In genomic region chr9:127837346-127837745, GRCh38 we compare ENCODE assay signal across 12 cellular contexts. TPM values are rescaled to one million over a fixed set of nuclear protein-coding genes. Genes with fewer than 3 reads are reported as not detected.
DNase-seq lines count a peak whose midpoint lies in the region; ATAC-seq, FAIRE-seq and TF ChIP-seq lines count a peak whose summit lies in the region.
"Had no signal": no experiment of that assay in that cellular context is flagged by ENCODE, and none has a peak within 500 bp of the region (broad histone marks: within the 10 kb centered on the region; RNA-seq: fewer than 3 reads in every experiment).

No MANE protein-coding gene starts in this region.

- CTCF ChIA-PET in IMR-90 (lab: Yijun Ruan, JAX) (no interaction called here), K562 (lab: Yijun Ruan, JAX; ENCODE audit: low intra/inter-chr PET ratio) (no interaction called here), PC-3 (lab: Charles Lee) (no interaction called here)

- H3K4ac ChIP-seq in IMR-90 (ENCODE audit: low read depth, low read length): peak overlapping the region; percentile 89

- H3K4me3 ChIP-seq in IMR-90 (ENCODE audit: insufficient read depth, low read depth, low read length) (no peak overlapping the region), K562 (no peak overlapping the region), skeletal muscle tissue (ENCODE audit: low read length in 3 of 3) (no peak overlapping the region), PC-3 (ENCODE audit: low read length) (no peak overlapping the region)

- FAIRE-seq in K562 (lab: Jason Lieb, UNC): no peak

- peak overlapping the region; percentile 28 for H2AFZ ChIP-seq in IMR-90 (replicated peaks; ENCODE audit: low read length, poor library complexity)
- H2AFZ ChIP-seq in K562 (ENCODE audit: low read depth, low read length): no peak overlapping the region
- no peak overlapping the region for H2AFZ ChIP-seq in PC-3 (ENCODE audit: low read length)

- TF ChIP-seq RAD21 in IMR-90 (IDR thresholded peaks at IDR 0.05; ENCODE audit: low read length): no peak
- no peak for TF ChIP-seq RAD21 in K562 (CRISPR knock-in tag; conservative IDR thresholded peaks at IDR 0.05 in 1 of 2, IDR thresholded peaks at IDR 0.05 in 1 of 2)

- no peak for TF ChIP-seq EP300 in K562 (IDR thresholded peaks at IDR 0.05; ENCODE audit: low read length)

- peak overlapping the region; percentile 53 for H3K14ac ChIP-seq in IMR-90 (replicated peaks; ENCODE audit: low read depth, low read length)

- H3K9ac ChIP-seq in IMR-90 (ENCODE audit: low read depth, low read length) (no peak overlapping the region), K562 (ENCODE audit: insufficient read depth in 1 of 2, low read depth in 2 of 2, low read length in 2 of 2) (peak overlapping the region in 1 of 2 experiments; percentile 24; a peak in 1 of 4 replicates), skeletal muscle tissue (ENCODE audit: low read depth in 1 of 3, low read length in 3 of 3) (peak overlapping the region in 1 of 3 donors; percentile 8), PC-3 (ENCODE audit: low read length) (no peak overlapping the region)

- H3K36me3 ChIP-seq in IMR-90 (ENCODE audit: control insufficient read depth, insufficient read depth, low read length) (peaks cover 13% of the 10 kb centered on the region), K562 (ENCODE audit: control insufficient read depth, insufficient read depth, low read length) (no peaks in the 10 kb centered on the region), skeletal muscle tissue (ENCODE audit: control insufficient read depth in 3 of 3, insufficient read depth in 3 of 3, low read length in 3 of 3) (peaks cover 0 to 13% (median 12%) of the 10 kb centered on the region in 3 donors), PC-3 (ENCODE audit: low read depth, low read length) (no peaks in the 10 kb centered on the region)

- H3K9me1 ChIP-seq in IMR-90 (ENCODE audit: insufficient read depth, low read length): peaks cover 33% of the 10 kb centered on the region
- no peaks in the 10 kb centered on the region for H3K9me1 ChIP-seq in K562 (ENCODE audit: control insufficient read depth, insufficient read depth, low read length)

- peaks cover 27 to 70% of the 10 kb centered on the region in 2 experiments for H3K79me1 ChIP-seq in IMR-90 (ENCODE audit: low read depth in 1 of 2, low read length in 2 of 2)

- H3K18ac ChIP-seq in IMR-90 (ENCODE audit: low read depth, low read length): peak overlapping the region; percentile 56

- in situ Hi-C loops in IMR-90 (cut with MboI; ENCODE audit: low sequenced_read_pairs): no loop called here
- in situ Hi-C loops in K562 (cut with MboI): no loop called here

- peak overlapping the region in 1 of 2 experiments; percentile 74; a peak in 2 of 4 replicates for H4K8ac ChIP-seq in IMR-90 (ENCODE audit: low read depth in 2 of 2, low read length in 2 of 2)

- peak overlapping the region; percentile 94 for H2AK5ac ChIP-seq in IMR-90 (ENCODE audit: low read depth, low read length)

- H3K23ac ChIP-seq in IMR-90 (ENCODE audit: low read depth, low read length): peak overlapping the region; percentile 84

- peak overlapping the region; percentile 49; the same call in 1 of the 2 replicates for H4K5ac ChIP-seq in IMR-90 (ENCODE audit: low read depth, low read length)

- no peaks in the 10 kb centered on the region for H3K9me2 ChIP-seq in PC-3 (replicated peaks; ENCODE audit: low read length)

- H3K79me2 ChIP-seq in K562 (ENCODE audit: control insufficient read depth, insufficient read depth, low read length): no peaks in the 10 kb centered on the region
- no peaks in the 10 kb centered on the region for H3K79me2 ChIP-seq in PC-3 (ENCODE audit: low read length)

- POLR2A ChIA-PET in IMR-90 (lab: Charles Lee; ENCODE audit: unreplicated experiment): no interaction called here
- POLR2A ChIA-PET in K562 (lab: Yijun Ruan, JAX): interaction anchor here (1.1 to 1.4 kb wide), 2 partner anchors 13 to 20 kb away, joined by 3 to 4 read pairs; no protein-coding TSS in a partner anchor
- POLR2A ChIA-PET in PC-3 (lab: Charles Lee; ENCODE audit: unreplicated experiment): no interaction called here

- DNase-seq in IMR-90 (no peak), K562 (ENCODE audit: extremely low read depth in 1 of 4, low spot score in 3 of 4) (no peak), left ventricle myocardium superior (peak; percentile 67), PC-3 (no peak), D341Med (ENCODE audit: low spot score) (no peak)
- no peak for DNase-seq in activated naive CD4-positive, alpha-beta T cell treated with anti-CD3 and anti-CD28 coated beads, Interleukin-2, amount 50 U/mL, for 16 hours
- DNase-seq: activated CD4-positive, alpha-beta T cell treated with anti-CD3 and anti-CD28 coated beads for 36 hours; NCI-H82; retina had no signal

- 56 to 100% methylated on average over 1 to 3 of the region's 4 CpGs for WGBS in IMR-90 (ENCODE audit: extremely low coverage in 2 of 2, insufficient read length in 1 of 2), 2 experiments
- 26% methylated on average over 4 of the region's 4 CpGs for WGBS in K562 (ENCODE audit: insufficient coverage, low coverage, missing lambda C conversion rate)

- no peaks in the 10 kb centered on the region for H3F3A ChIP-seq in PC-3 (ENCODE audit: low read length, unreplicated experiment)

- H3K4me1 ChIP-seq in IMR-90 (ENCODE audit: control insufficient read depth, insufficient read depth, low read length): peaks cover 36% of the 10 kb centered on the region
- peaks cover 0 to 24% of the 10 kb centered on the region in 2 experiments; a peak in 4 of 5 replicates for H3K4me1 ChIP-seq in K562 (replicated peaks in 1 of 2; ENCODE audit: control insufficient read depth in 2 of 2, insufficient read depth in 2 of 2, low read length in 2 of 2)
- H3K4me1 ChIP-seq in skeletal muscle tissue (ENCODE audit: control insufficient read depth in 3 of 3, insufficient read depth in 3 of 3, low read length in 3 of 3): peaks cover 52 to 67% (median 63%) of the 10 kb centered on the region in 3 donors
- H3K4me1 ChIP-seq in PC-3 (ENCODE audit: insufficient read depth, low read length): peaks cover 16% of the 10 kb centered on the region

- H2BK20ac ChIP-seq in IMR-90 (ENCODE audit: low read depth, low read length): peak overlapping the region; percentile 69; the same call in 1 of the 2 replicates

- H2BK15ac ChIP-seq in IMR-90 (ENCODE audit: low read depth, low read length): peak overlapping the region; percentile 77; the same call in 1 of the 3 replicates

- H2BK120ac ChIP-seq in IMR-90 (ENCODE audit: low read depth, low read length): peak overlapping the region; percentile 96

- no peak overlapping the region; the same call in 1 of the 2 replicates for H3K56ac ChIP-seq in IMR-90 (ENCODE audit: extremely low read depth, insufficient read depth, low read length)

- TF ChIP-seq POLR2A in IMR-90 (IDR thresholded peaks at IDR 0.05; ENCODE audit: low read depth, low read length) (no peak), K562 (conservative IDR thresholded peaks at IDR 0.05) (no peak)

- H2AK9ac ChIP-seq in IMR-90 (replicated peaks; ENCODE audit: low read depth, low read length, poor library complexity): peak overlapping the region; percentile 68

- H4K20me1 ChIP-seq in IMR-90 (ENCODE audit: insufficient read depth, low read length) (no peaks in the 10 kb centered on the region; the same call in 1 of the 2 replicates), K562 (replicated peaks; ENCODE audit: control insufficient read depth, insufficient read depth, low read length) (no peaks in the 10 kb centered on the region), PC-3 (ENCODE audit: low read length) (no peaks in the 10 kb centered on the region)

- no TSS peak for BruUV-seq in IMR-90 (replicated peaks; lab: Mats Ljungman, UMichigan)
- no TSS peak for BruUV-seq in K562 (replicated peaks; lab: Mats Ljungman, UMichigan)
- no TSS peak for BruUV-seq in PC-3 (replicated peaks; lab: Mats Ljungman, UMichigan)

- intact Hi-C loops in IMR-90 (cut with micrococcal nuclease) (loop anchor here (5.0 kb wide), 1 partner anchor 80 kb away; the partner anchor contains the start of gene ST6GALNAC4), K562 (cut with micrococcal nuclease) (no loop called here), left ventricle myocardium superior (cut with micrococcal nuclease) (no loop called here), PC-3 (cut with micrococcal nuclease) (no loop called here)

- H3K27ac ChIP-seq in IMR-90 (ENCODE audit: insufficient read depth, low read length) (peak overlapping the region; percentile 78), K562 (ENCODE audit: extremely low read depth, low read depth, low read length) (no peak overlapping the region), skeletal muscle tissue (ENCODE audit: low read depth, low read length) (peak overlapping the region; percentile 89), PC-3 (ENCODE audit: low read length) (no peak overlapping the region)
- H3K27ac ChIP-seq: C4-2B had no signal

- no peak for TF ChIP-seq CTCF in IMR-90 (conservative IDR thresholded peaks at IDR 0.05; ENCODE audit: low read depth, low read length)
- no peak for TF ChIP-seq CTCF in K562 (IDR thresholded peaks at IDR 0.05 in 2 of 3, conservative IDR thresholded peaks at IDR 0.05 in 1 of 3; ENCODE audit: insufficient read depth in 2 of 3, low read depth in 1 of 3, low read length in 3 of 3)
- no peak for TF ChIP-seq CTCF in PC-3 (conservative IDR thresholded peaks at IDR 0.05; ENCODE audit: low read depth, low read length)

- no peak for ATAC-seq in IMR-90 (ENCODE audit: low read depth)
- ATAC-seq in K562: no peak
- ATAC-seq in left ventricle myocardium superior: no peak
- no peak for ATAC-seq in PC-3
- no peak for ATAC-seq in HG02973 (IDR thresholded peaks at IDR 0.05; ENCODE audit: unreplicated experiment)
- ATAC-seq: activated CD4-positive, alpha-beta T cell treated with anti-CD3 and anti-CD28 coated beads for 36 hours had no signal

- H4K91ac ChIP-seq in IMR-90 (ENCODE audit: insufficient read depth, low read depth, low read length): peak overlapping the region; percentile 82

- H3K27me3 ChIP-seq in IMR-90 (ENCODE audit: control insufficient read depth, insufficient read depth, low read length) (no peaks in the 10 kb centered on the region), K562 (ENCODE audit: control insufficient read depth in 2 of 2, insufficient read depth in 2 of 2, low read length in 2 of 2) (no peaks in the 10 kb centered on the region), skeletal muscle tissue (ENCODE audit: control insufficient read depth in 3 of 3, insufficient read depth in 3 of 3, low read length in 3 of 3) (no peaks in the 10 kb centered on the region), PC-3 (ENCODE audit: low read length) (no peaks in the 10 kb centered on the region)

- peak overlapping the region; percentile 93 for H2BK5ac ChIP-seq in IMR-90 (ENCODE audit: low read depth, low read length, poor library complexity, severe bottlenecking)

- H3K9me3 ChIP-seq in IMR-90 (ENCODE audit: control insufficient read depth, insufficient read depth, low read length) (no peaks in the 10 kb centered on the region), K562 (replicated peaks; ENCODE audit: control insufficient read depth, insufficient read depth, low read depth, low read length) (no peaks in the 10 kb centered on the region), skeletal muscle tissue (ENCODE audit: control insufficient read depth in 3 of 3, low read length in 3 of 3) (no peaks in the 10 kb centered on the region), PC-3 (ENCODE audit: low read length) (no peaks in the 10 kb centered on the region)

- dilution Hi-C loops in IMR-90 (cut with HindIII; ENCODE audit: low sequenced_read_pairs, unreplicated experiment): no loop called here

- H3K4me2 ChIP-seq in IMR-90 (ENCODE audit: low read depth, low read length) (no peak overlapping the region), K562 (ENCODE audit: insufficient read depth, low read length) (no peak overlapping the region), PC-3 (ENCODE audit: low read length) (no peak overlapping the region)

RNA-seq across cellular contexts. Expression of gene ENG, which starts 17.1 kb away (rescaled TPM):
- 3.6 and 4.2 TPM in 2 replicates for total RNA-seq in IMR-90 (2012; rRNA removed)
- polyA plus RNA-seq in IMR-90 (2012; rRNA removed): 73.9 and 83.3 TPM in 2 replicates
- 39.1 and 101 TPM in 2 replicates for polyA plus RNA-seq in IMR-90 (2012; cell fraction: cytosol; rRNA removed)
- polyA plus RNA-seq in IMR-90 (2012; cell fraction: nucleus; rRNA removed; ENCODE audit: low replicate concordance): 36.4 and 102 TPM in 2 replicates
- 0.51 and 0.69 TPM in 2 replicates for total RNA-seq in K562 (2011; cell fraction: chromatin; rRNA removed; ENCODE audit: low replicate concordance)
- 0.50 and 1.1 TPM in 2 replicates for total RNA-seq in K562 (2011; cell fraction: nucleolus; rRNA removed)
- not detected in 2 replicates for total RNA-seq in K562 (2011; cell fraction: nucleoplasm; rRNA removed)
- total RNA-seq in K562 (2014; rRNA removed): 0.16 and 0.23 TPM in 2 replicates
- total RNA-seq in K562 (2014; rRNA removed; fragmentation: Illumina TruSeq; extraction: Trizol): 0.07 TPM in 1 of 2 replicates, not detected in the other
- total RNA-seq in K562 (2015; rRNA removed; fragmentation: Illumina TruSeq; extraction: Trizol): 0.04 TPM in 1 of 2 replicates, not detected in the other
- total RNA-seq in K562 (2021): 0.40 and 0.51 TPM in 2 replicates
- polyA plus RNA-seq in K562 (2011; rRNA removed): 0.14 and 0.27 TPM in 2 replicates
- 0.19 TPM in 2 replicates for polyA plus RNA-seq in K562 (2011; cell fraction: cytosol; rRNA removed)
- 0.21 and 0.33 TPM in 2 replicates for polyA plus RNA-seq in K562 (2011; cell fraction: nucleus; rRNA removed)
- 0.73 and 1.6 TPM in 2 replicates for polyA plus RNA-seq in K562 (2012)
- polyA plus RNA-seq in K562 (2014; fragmentation: Illumina TruSeq; extraction: Trizol): 0.24 and 0.28 TPM in 2 replicates
- under 1 TPM in 1 of 2 experiments, not detected in 1; 0.13 TPM for polyA plus RNA-seq in K562 (2014; fragmentation: Nextera tagmentation; extraction: Ambion mirVana)
- 0.13 TPM in 1 of 2 replicates, not detected in the other for polyA plus RNA-seq in K562 (2014; rRNA removed)
- 0.06 TPM in 1 of 2 replicates, not detected in the other for polyA minus RNA-seq in K562 (2011; rRNA and poly(A)+ RNA removed)
- 0.64 TPM in 1 of 2 replicates, not detected in the other for polyA minus RNA-seq in K562 (2011; cell fraction: cytosol; rRNA and poly(A)+ RNA removed)
- not detected in 2 replicates for polyA minus RNA-seq in K562 (2011; cell fraction: nucleus; rRNA and poly(A)+ RNA removed)
- total RNA-seq in left ventricle myocardium superior: 134 TPM
- 9.4 TPM for total RNA-seq in skeletal muscle tissue
- total RNA-seq in PC-3 (2014; rRNA removed): 1.1 and 1.2 TPM in 2 replicates

RNA-seq across cellular contexts. Expression of gene FPGS, which starts 34.7 kb away (rescaled TPM):
- 43.9 and 45.5 TPM in 2 replicates for total RNA-seq in IMR-90 (2012; rRNA removed)
- polyA plus RNA-seq in IMR-90 (2012; rRNA removed): 71.5 and 75.7 TPM in 2 replicates
- polyA plus RNA-seq in IMR-90 (2012; cell fraction: cytosol; rRNA removed): 39.9 and 56.3 TPM in 2 replicates
- polyA plus RNA-seq in IMR-90 (2012; cell fraction: nucleus; rRNA removed; ENCODE audit: low replicate concordance): 94.7 and 201 TPM in 2 replicates
- total RNA-seq in K562 (2011; cell fraction: chromatin; rRNA removed; ENCODE audit: low replicate concordance): 82.8 and 192 TPM in 2 replicates
- 117 and 131 TPM in 2 replicates for total RNA-seq in K562 (2011; cell fraction: nucleolus; rRNA removed)
- total RNA-seq in K562 (2011; cell fraction: nucleoplasm; rRNA removed): 76.6 and 93.6 TPM in 2 replicates
- 77.1 and 91.1 TPM in 2 replicates for total RNA-seq in K562 (2014; rRNA removed)
- total RNA-seq in K562 (2014; rRNA removed; fragmentation: Illumina TruSeq; extraction: Trizol): 19.7 and 32.6 TPM in 2 replicates
- 52.9 and 54.0 TPM in 2 replicates for total RNA-seq in K562 (2015; rRNA removed; fragmentation: Illumina TruSeq; extraction: Trizol)
- 85.1 and 90.2 TPM in 2 replicates for total RNA-seq in K562 (2021)
- polyA plus RNA-seq in K562 (2011; rRNA removed): 59.2 and 65.5 TPM in 2 replicates
- polyA plus RNA-seq in K562 (2011; cell fraction: cytosol; rRNA removed): 77.6 and 147 TPM in 2 replicates
- polyA plus RNA-seq in K562 (2011; cell fraction: nucleus; rRNA removed): 83.8 and 119 TPM in 2 replicates
- polyA plus RNA-seq in K562 (2012): 59.3 and 62.8 TPM in 2 replicates
- 86.4 and 87.8 TPM in 2 replicates for polyA plus RNA-seq in K562 (2014; fragmentation: Illumina TruSeq; extraction: Trizol)
- polyA plus RNA-seq in K562 (2014; fragmentation: Nextera tagmentation; extraction: Ambion mirVana): 1 to 10 TPM in 1 of 2 experiments, under 1 TPM in 1; 0.84 to 2.0 TPM
- polyA plus RNA-seq in K562 (2014; rRNA removed): 61.4 and 63.1 TPM in 2 replicates
- 31.3 and 52.3 TPM in 2 replicates for polyA minus RNA-seq in K562 (2011; rRNA and poly(A)+ RNA removed)
- polyA minus RNA-seq in K562 (2011; cell fraction: cytosol; rRNA and poly(A)+ RNA removed): 47.3 and 50.9 TPM in 2 replicates
- polyA minus RNA-seq in K562 (2011; cell fraction: nucleus; rRNA and poly(A)+ RNA removed): 28.5 and 31.4 TPM in 2 replicates
- 31.9 TPM for total RNA-seq in left ventricle myocardium superior
- total RNA-seq in skeletal muscle tissue: 41.2 TPM
- total RNA-seq in PC-3 (2014; rRNA removed): 78.5 and 133 TPM in 2 replicates

RNA-seq across cellular contexts. Expression of gene AK1, which starts 40.1 kb away (rescaled TPM):
- 44.8 and 51.4 TPM in 2 replicates for total RNA-seq in IMR-90 (2012; rRNA removed)
- 119 and 126 TPM in 2 replicates for polyA plus RNA-seq in IMR-90 (2012; rRNA removed)
- polyA plus RNA-seq in IMR-90 (2012; cell fraction: cytosol; rRNA removed): 146 and 387 TPM in 2 replicates
- polyA plus RNA-seq in IMR-90 (2012; cell fraction: nucleus; rRNA removed; ENCODE audit: low replicate concordance): 158 and 207 TPM in 2 replicates
- 1.9 and 7.3 TPM in 2 replicates for total RNA-seq in K562 (2011; cell fraction: chromatin; rRNA removed; ENCODE audit: low replicate concordance)
- 7.1 and 11.2 TPM in 2 replicates for total RNA-seq in K562 (2011; cell fraction: nucleolus; rRNA removed)
- 3.7 and 5.5 TPM in 2 replicates for total RNA-seq in K562 (2011; cell fraction: nucleoplasm; rRNA removed)
- total RNA-seq in K562 (2014; rRNA removed): 33.2 and 56.5 TPM in 2 replicates
- total RNA-seq in K562 (2014; rRNA removed; fragmentation: Illumina TruSeq; extraction: Trizol): 15.1 and 22.6 TPM in 2 replicates
- 38.7 and 39.0 TPM in 2 replicates for total RNA-seq in K562 (2015; rRNA removed; fragmentation: Illumina TruSeq; extraction: Trizol)
- total RNA-seq in K562 (2021): 67.6 and 71.8 TPM in 2 replicates
- 37.2 and 44.6 TPM in 2 replicates for polyA plus RNA-seq in K562 (2011; rRNA removed)
- 48.4 and 109 TPM in 2 replicates for polyA plus RNA-seq in K562 (2011; cell fraction: cytosol; rRNA removed)
- 29.2 and 57.2 TPM in 2 replicates for polyA plus RNA-seq in K562 (2011; cell fraction: nucleus; rRNA removed)
- polyA plus RNA-seq in K562 (2012): 69.4 and 83.0 TPM in 2 replicates
- 68.8 and 76.7 TPM in 2 replicates for polyA plus RNA-seq in K562 (2014; fragmentation: Illumina TruSeq; extraction: Trizol)
- polyA plus RNA-seq in K562 (2014; fragmentation: Nextera tagmentation; extraction: Ambion mirVana): 10 to 100 TPM; 10.1 to 38.9 TPM
- 58.1 and 73.2 TPM in 2 replicates for polyA plus RNA-seq in K562 (2014; rRNA removed)
- polyA minus RNA-seq in K562 (2011; rRNA and poly(A)+ RNA removed): 10.3 and 14.5 TPM in 2 replicates
- polyA minus RNA-seq in K562 (2011; cell fraction: cytosol; rRNA and poly(A)+ RNA removed): 11.4 and 13.5 TPM in 2 replicates
- 1.2 and 2.1 TPM in 2 replicates for polyA minus RNA-seq in K562 (2011; cell fraction: nucleus; rRNA and poly(A)+ RNA removed)
- 853 TPM for total RNA-seq in left ventricle myocardium superior
- total RNA-seq in skeletal muscle tissue: 359 TPM
- 79.1 and 105 TPM in 2 replicates for total RNA-seq in PC-3 (2014; rRNA removed)

RNA-seq across cellular contexts. Expression of gene CDK9, which starts 51.5 kb away (rescaled TPM):
- total RNA-seq in IMR-90 (2012; rRNA removed) (28.9 and 30.3 TPM in 2 replicates), K562 (2014; rRNA removed) (33.0 and 36.7 TPM in 2 replicates), K562 (2014; rRNA removed; fragmentation: Illumina TruSeq; extraction: Trizol) (27.5 and 27.9 TPM in 2 replicates), K562 (2015; rRNA removed; fragmentation: Illumina TruSeq; extraction: Trizol) (28.1 and 29.8 TPM in 2 replicates), K562 (2021) (75.2 and 78.6 TPM in 2 replicates), left ventricle myocardium superior (48.4 TPM), skeletal muscle tissue (33.4 TPM), PC-3 (2014; rRNA removed) (37.3 and 39.2 TPM in 2 replicates)
- polyA plus RNA-seq in IMR-90 (2012; rRNA removed) (49.9 and 52.1 TPM in 2 replicates), K562 (2011; rRNA removed) (44.6 and 51.9 TPM in 2 replicates), K562 (2014; fragmentation: Illumina TruSeq; extraction: Trizol) (54.1 and 60.5 TPM in 2 replicates), K562 (2014; fragmentation: Nextera tagmentation; extraction: Ambion mirVana) (1 to 10 TPM; 4.2 to 5.0 TPM), K562 (2014; rRNA removed) (34.7 and 42.6 TPM in 2 replicates)
- 34.4 and 54.3 TPM in 2 replicates for polyA plus RNA-seq in IMR-90 (2012; cell fraction: cytosol; rRNA removed)
- polyA plus RNA-seq in IMR-90 (2012; cell fraction: nucleus; rRNA removed; ENCODE audit: low replicate concordance): 140 and 177 TPM in 2 replicates
- 56.0 and 127 TPM in 2 replicates for total RNA-seq in K562 (2011; cell fraction: chromatin; rRNA removed; ENCODE audit: low replicate concordance)
- 76.7 and 85.9 TPM in 2 replicates for total RNA-seq in K562 (2011; cell fraction: nucleolus; rRNA removed)
- 52.5 and 57.5 TPM in 2 replicates for total RNA-seq in K562 (2011; cell fraction: nucleoplasm; rRNA removed)
- polyA plus RNA-seq in K562 (2011; cell fraction: cytosol; rRNA removed): 44.4 and 58.1 TPM in 2 replicates
- polyA plus RNA-seq in K562 (2011; cell fraction: nucleus; rRNA removed): 121 and 155 TPM in 2 replicates
- 52.1 and 60.8 TPM in 2 replicates for polyA plus RNA-seq in K562 (2012)
- 45.5 and 76.0 TPM in 2 replicates for polyA minus RNA-seq in K562 (2011; rRNA and poly(A)+ RNA removed)
- 25.9 and 42.3 TPM in 2 replicates for polyA minus RNA-seq in K562 (2011; cell fraction: cytosol; rRNA and poly(A)+ RNA removed)
- polyA minus RNA-seq in K562 (2011; cell fraction: nucleus; rRNA and poly(A)+ RNA removed): 31.0 and 33.8 TPM in 2 replicates

RNA-seq across cellular contexts. Expression of gene SH2D3C, which starts 58.9 kb away (rescaled TPM):
- total RNA-seq in IMR-90 (2012; rRNA removed) (under 0.01 and 0.28 TPM in 2 replicates), K562 (2014; rRNA removed) (0.29 and 1.2 TPM in 2 replicates), K562 (2014; rRNA removed; fragmentation: Illumina TruSeq; extraction: Trizol) (0.11 and 0.19 TPM in 2 replicates), K562 (2015; rRNA removed; fragmentation: Illumina TruSeq; extraction: Trizol) (0.29 and 0.34 TPM in 2 replicates), K562 (2021) (0.83 and 0.89 TPM in 2 replicates), left ventricle myocardium superior (18.3 TPM), skeletal muscle tissue (15.1 TPM), PC-3 (2014; rRNA removed) (0.26 and 1.0 TPM in 2 replicates)
- polyA plus RNA-seq in IMR-90 (2012; rRNA removed) (0.22 and 0.24 TPM in 2 replicates), K562 (2011; rRNA removed) (0.22 and 1.3 TPM in 2 replicates), K562 (2014; fragmentation: Illumina TruSeq; extraction: Trizol) (0.19 and 0.29 TPM in 2 replicates), K562 (2014; fragmentation: Nextera tagmentation; extraction: Ambion mirVana) (under 1 TPM in 1 of 2 experiments, not detected in 1; 0.03 TPM), K562 (2014; rRNA removed) (0.21 and 0.38 TPM in 2 replicates)
- polyA plus RNA-seq in IMR-90 (2012; cell fraction: cytosol; rRNA removed): 0.06 and 0.38 TPM in 2 replicates
- 0.05 and 0.29 TPM in 2 replicates for polyA plus RNA-seq in IMR-90 (2012; cell fraction: nucleus; rRNA removed; ENCODE audit: low replicate concordance)
- total RNA-seq in K562 (2011; cell fraction: chromatin; rRNA removed; ENCODE audit: low replicate concordance): 0.77 and 4.1 TPM in 2 replicates
- total RNA-seq in K562 (2011; cell fraction: nucleolus; rRNA removed): 0.92 and 1.2 TPM in 2 replicates
- 0.88 and 1.3 TPM in 2 replicates for total RNA-seq in K562 (2011; cell fraction: nucleoplasm; rRNA removed)
- 0.86 and 1.3 TPM in 2 replicates for polyA plus RNA-seq in K562 (2011; cell fraction: cytosol; rRNA removed)
- 1.5 TPM in 2 replicates for polyA plus RNA-seq in K562 (2011; cell fraction: nucleus; rRNA removed)
- 1.2 and 2.2 TPM in 2 replicates for polyA plus RNA-seq in K562 (2012)
- polyA minus RNA-seq in K562 (2011; rRNA and poly(A)+ RNA removed): 0.42 and 0.46 TPM in 2 replicates
- 2.4 TPM in 1 of 2 replicates, not detected in the other for polyA minus RNA-seq in K562 (2011; cell fraction: cytosol; rRNA and poly(A)+ RNA removed)
- 0.94 and 1.00 TPM in 2 replicates for polyA minus RNA-seq in K562 (2011; cell fraction: nucleus; rRNA and poly(A)+ RNA removed)

Comparison
In these comparisons a context has a peak if more than half of its experiments do, and no peak if none do; other contexts are left out.
1. H3K27ac ChIP-seq: peak in IMR-90 (single experiment) and skeletal muscle tissue (single experiment); none in K562 (single experiment) and PC-3 (single experiment).
2. RNA of gene ENG, which starts 17.1 kb away (total RNA-seq): 134 TPM in left ventricle myocardium superior (single experiment); 9.4 TPM in skeletal muscle tissue (single experiment), 3.6 to 4.2 TPM in IMR-90, 1.1 to 1.2 TPM in PC-3 and 0.04 to 1.1 TPM in K562; every median in the first group is over 10 times any median in the second.